ENCODE assay signal across 14 cellular contexts in the genomic region with DNA sequence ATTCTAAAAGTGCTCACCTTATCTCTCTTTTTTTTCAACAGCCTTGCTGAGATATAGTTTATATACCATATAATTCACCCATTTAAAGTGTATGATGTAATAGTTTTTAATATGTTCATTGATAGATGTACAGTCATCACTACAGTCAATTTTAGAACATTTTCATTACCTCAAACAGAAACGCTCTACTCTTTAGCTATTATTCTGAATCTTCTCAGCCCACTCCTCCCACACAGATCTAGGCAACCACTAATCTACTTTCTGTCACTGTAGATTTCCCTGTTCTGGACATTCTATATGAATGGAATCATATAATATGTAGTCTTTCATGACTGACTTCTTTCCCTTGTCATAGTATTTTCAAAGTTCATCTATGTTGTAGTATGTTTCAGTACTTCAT. TPM values are rescaled to one million over a fixed set of nuclear protein-coding genes. Genes with fewer than 3 reads are reported as not detected.
DNase-seq lines count a peak whose midpoint lies in the region; ATAC-seq and TF ChIP-seq lines count a peak whose summit lies in the region.
"Had no signal": no experiment of that assay in that cellular context is flagged by ENCODE, and none has a peak within 500 bp of the region (broad histone marks: within the 10 kb centered on the region; RNA-seq: fewer than 3 reads in every experiment).

No MANE protein-coding gene starts in this region.

- H3K27ac ChIP-seq in upper lobe of right lung = no peak overlapping the region
- H3K27ac ChIP-seq: GM23248 had no signal

- H3K4me3 Mint-ChIP-seq in stimulated activated naive CD8-positive, alpha-beta T cell treated with anti-CD3 and anti-CD28 coated beads, Interleukin-15, amount 100 ng/mL, for 72 hours = no peak overlapping the region
- no peak overlapping the region for H3K4me3 Mint-ChIP-seq in activated T-helper 17 cell treated with anti-CD3 and anti-CD28 coated beads, Interleukin-2, amount 50 U/mL, for 72 hours
- no peak overlapping the region for H3K4me3 Mint-ChIP-seq in memory B cell
- H3K4me3 Mint-ChIP-seq: CD4-positive, alpha-beta T cell had no signal

- no peaks in the 10 kb centered on the region for H3K27me3 ChIP-seq in upper lobe of right lung
- H3K27me3 ChIP-seq: BE2C had no signal

- H3K4me3 ChIP-seq in upper lobe of right lung (no peak overlapping the region), mucosa of descending colon (no peak overlapping the region)
- H3K4me3 ChIP-seq: GM23248, HAP-1 had no signal

- H3K9me3 Mint-ChIP-seq in stimulated activated naive CD8-positive, alpha-beta T cell treated with anti-CD3 and anti-CD28 coated beads, Interleukin-15, amount 100 ng/mL, for 72 hours = peaks cover 5 to 9% of the 10 kb centered on the region in 2 donors
- H3K9me3 Mint-ChIP-seq in activated T-helper 17 cell treated with anti-CD3 and anti-CD28 coated beads, Interleukin-2, amount 50 U/mL, for 72 hours = no peaks in the 10 kb centered on the region
- H3K9me3 Mint-ChIP-seq in memory B cell = no peaks in the 10 kb centered on the region
- H3K9me3 Mint-ChIP-seq: CD4-positive, alpha-beta T cell had no signal

- no peaks in the 10 kb centered on the region for H3K27me3 Mint-ChIP-seq in stimulated activated naive CD8-positive, alpha-beta T cell treated with anti-CD3 and anti-CD28 coated beads, Interleukin-15, amount 100 ng/mL, for 72 hours
- H3K27me3 Mint-ChIP-seq in activated T-helper 17 cell treated with anti-CD3 and anti-CD28 coated beads, Interleukin-2, amount 50 U/mL, for 72 hours = no peaks in the 10 kb centered on the region
- no peaks in the 10 kb centered on the region for H3K27me3 Mint-ChIP-seq in memory B cell
- H3K27me3 Mint-ChIP-seq: CD4-positive, alpha-beta T cell had no signal

- H3K36me3 ChIP-seq in upper lobe of right lung (no peaks in the 10 kb centered on the region), mucosa of descending colon (ENCODE audit: low read depth) (no peaks in the 10 kb centered on the region)

- no peaks in the 10 kb centered on the region for H3K36me3 Mint-ChIP-seq in activated T-helper 17 cell treated with anti-CD3 and anti-CD28 coated beads, Interleukin-2, amount 50 U/mL, for 72 hours (ENCODE audit: low read depth)
- H3K36me3 Mint-ChIP-seq in memory B cell = no peaks in the 10 kb centered on the region

- H3K4me1 Mint-ChIP-seq in stimulated activated naive CD8-positive, alpha-beta T cell treated with anti-CD3 and anti-CD28 coated beads, Interleukin-15, amount 100 ng/mL, for 72 hours = peaks cover 20% of the 10 kb centered on the region
- H3K4me1 Mint-ChIP-seq in activated T-helper 17 cell treated with anti-CD3 and anti-CD28 coated beads, Interleukin-2, amount 50 U/mL, for 72 hours = no peaks in the 10 kb centered on the region
- H3K4me1 Mint-ChIP-seq in memory B cell = peaks cover 5% of the 10 kb centered on the region

- H3K4me1 ChIP-seq in upper lobe of right lung = no peaks in the 10 kb centered on the region
- no peaks in the 10 kb centered on the region for H3K4me1 ChIP-seq in mucosa of descending colon (ENCODE audit: low read depth)
- H3K4me1 ChIP-seq: Caco-2, HAP-1 had no signal

- no peaks in the 10 kb centered on the region for H3K9me3 ChIP-seq in upper lobe of right lung
- no peaks in the 10 kb centered on the region for H3K9me3 ChIP-seq in mucosa of descending colon
- H3K9me3 ChIP-seq: BE2C, Caco-2, HAP-1 had no signal

- no peak for DNase-seq in stimulated activated naive CD8-positive, alpha-beta T cell treated with anti-CD3 and anti-CD28 coated beads, Interleukin-15, amount 100 ng/mL, for 72 hours
- DNase-seq in stimulated activated naive CD8-positive, alpha-beta T cell treated with anti-CD3 and anti-CD28 coated beads, Interleukin-15, Interleukin-2, amounts not matched to agents 100 U/mL and 50 U/mL, for 24 hours = no peak
- DNase-seq in memory B cell (ENCODE audit: low spot score in 2 of 2) (no peak), upper lobe of right lung (no peak), mucosa of descending colon (no peak), putamen (ENCODE audit: low spot score) (no peak)
- DNase-seq: ACHN; BE2C; C1 segment of cervical spinal cord; Caco-2; CD4-positive, alpha-beta T cell; GM23248 had no signal

- intact Hi-C loops in upper lobe of right lung (cut with DNase I) (no loop called here), mucosa of descending colon (cut with DNase I, micrococcal nuclease) (no loop called here)

- peak overlapping the region in 1 of 2 donors; percentile 7 for H3K27ac Mint-ChIP-seq in stimulated activated naive CD8-positive, alpha-beta T cell treated with anti-CD3 and anti-CD28 coated beads, Interleukin-15, amount 100 ng/mL, for 72 hours
- no peak overlapping the region for H3K27ac Mint-ChIP-seq in activated T-helper 17 cell treated with anti-CD3 and anti-CD28 coated beads, Interleukin-2, amount 50 U/mL, for 72 hours
- peak overlapping the region; percentile 3 for H3K27ac Mint-ChIP-seq in memory B cell
- H3K27ac Mint-ChIP-seq: CD4-positive, alpha-beta T cell had no signal

- TF ChIP-seq CTCF in upper lobe of right lung (IDR thresholded peaks at IDR 0.05) (no peak), mucosa of descending colon (IDR thresholded peaks at IDR 0.05) (no peak)

- peak; percentile 73 for ATAC-seq in stimulated activated naive CD8-positive, alpha-beta T cell treated with anti-CD3 and anti-CD28 coated beads, Interleukin-15, amount 100 ng/mL, for 72 hours
- no peak for ATAC-seq in stimulated activated naive CD8-positive, alpha-beta T cell treated with anti-CD3 and anti-CD28 coated beads, Interleukin-15, Interleukin-2, amounts not matched to agents 100 U/mL and 50 U/mL, for 24 hours
- ATAC-seq in activated T-helper 17 cell treated with anti-CD3 and anti-CD28 coated beads, Interleukin-2, amount 50 U/mL, for 72 hours (replicated peaks) = peak; percentile 43
- ATAC-seq in memory B cell (ENCODE audit: low read depth) (no peak), upper lobe of right lung (no peak), mucosa of descending colon (no peak)

RNA-seq across cellular contexts. Expression of gene MND1, which starts 22.6 kb away (rescaled TPM):
- total RNA-seq in activated T-helper 17 cell treated with anti-CD3 and anti-CD28 coated beads, Interleukin-2, amount 50 U/mL, for 72 hours = 10 to 100 TPM; 11.6 to 13.1 TPM
- not detected for total RNA-seq in upper lobe of right lung
- 1 to 10 TPM; 1.4 to 5.3 (median 1.6) TPM for total RNA-seq in mucosa of descending colon

Comparison
In these comparisons a context has a peak if more than half of its experiments do, and no peak if none do; other contexts are left out.
1. ATAC-seq: peak in stimulated activated naive CD8-positive, alpha-beta T cell treated with anti-CD3 and anti-CD28 coated beads, Interleukin-15, amount 100 ng/mL, for 72 hours (single experiment) and activated T-helper 17 cell treated with anti-CD3 and anti-CD28 coated beads, Interleukin-2, amount 50 U/mL, for 72 hours (single experiment); none in stimulated activated naive CD8-positive, alpha-beta T cell treated with anti-CD3 and anti-CD28 coated beads, Interleukin-15, Interleukin-2, amounts not matched to agents 100 U/mL and 50 U/mL, for 24 hours (single experiment), memory B cell (single experiment), upper lobe of right lung (single experiment) and mucosa of descending colon (single experiment).